22 cellular contexts compared by ENCODE assay signal in genomic region chr10:59314284-59314683, GRCh38. TPM values are rescaled to one million over a fixed set of nuclear protein-coding genes. Genes with fewer than 3 reads are reported as not detected.
DNase-seq lines count a peak whose midpoint lies in the region; ATAC-seq and TF ChIP-seq lines count a peak whose summit lies in the region.
"Had no signal": no experiment of that assay in that cellular context is flagged by ENCODE, and none has a peak within 500 bp of the region (broad histone marks: within the 10 kb centered on the region; RNA-seq: fewer than 3 reads in every experiment).

No MANE protein-coding gene starts in this region.

- H3K36me3 ChIP-seq in esophagus squamous epithelium (no peaks in the 10 kb centered on the region), subcutaneous abdominal adipose tissue (ENCODE audit: control insufficient read depth in 5 of 5, insufficient read depth in 5 of 5, low read length in 5 of 5) (no peaks in the 10 kb centered on the region)

- H3K4me3 Mint-ChIP-seq in T-helper 17 cell: no peak overlapping the region

- no peak for ATAC-seq in GM21515 (IDR thresholded peaks at IDR 0.05; ENCODE audit: unreplicated experiment)
- ATAC-seq in T-helper 17 cell: no peak

- H3K4me3 ChIP-seq in esophagus squamous epithelium (no peak overlapping the region), subcutaneous abdominal adipose tissue (ENCODE audit: low read depth in 1 of 5, low read length in 5 of 5) (no peak overlapping the region), coronary artery (no peak overlapping the region)
- H3K4me3 ChIP-seq: GM23248 had no signal

- DNase-seq in caudate nucleus (lab: John Stamatoyannopoulos, UW) (no peak), esophagus squamous epithelium (lab: John Stamatoyannopoulos, UW) (no peak), coronary artery (ENCODE audit: low spot score) (no peak), T-helper 17 cell (no peak), OCI-M2 (lab: John Stamatoyannopoulos, UW; ENCODE audit: unreplicated experiment) (no peak)
- DNase-seq: GM23248, H7, KBM-7, NCI-H1105 treated with DMSO at 0.1 percent for 48 hours, NCI-H146, NCI-H1930, NCI-H2107, NCI-H446, NCI-H526 treated with DMSO at 0.1 percent for 48 hours, RPMI8226, SHP77 treated with DMSO at 0.1 percent for 48 hours had no signal

- no peaks in the 10 kb centered on the region for H3K27me3 ChIP-seq in esophagus squamous epithelium
- no peaks in the 10 kb centered on the region for H3K27me3 ChIP-seq in layer of hippocampus (ENCODE audit: control insufficient read depth, insufficient read depth, low read length)
- no peaks in the 10 kb centered on the region for H3K27me3 ChIP-seq in subcutaneous abdominal adipose tissue (ENCODE audit: control insufficient read depth in 5 of 5, insufficient read depth in 4 of 5, low read length in 5 of 5)

- peak overlapping the region; percentile 39 for H3K27ac ChIP-seq in caudate nucleus (ENCODE audit: low read depth, low read length)
- H3K27ac ChIP-seq in esophagus squamous epithelium: peak overlapping the region in 3 of 4 donors; percentile 31 to 68 (median 35)
- peak overlapping the region; percentile 21 for H3K27ac ChIP-seq in layer of hippocampus (ENCODE audit: low read depth, low read length)
- peak overlapping the region; percentile 32 for H3K27ac ChIP-seq in subcutaneous abdominal adipose tissue (ENCODE audit: low read depth, low read length)
- H3K27ac ChIP-seq in coronary artery: no peak overlapping the region
- H3K27ac ChIP-seq: GM23248 had no signal

- no peak overlapping the region for H3K9ac ChIP-seq in subcutaneous abdominal adipose tissue (ENCODE audit: low read length in 5 of 5)
- H3K9ac ChIP-seq: GM23248 had no signal

- 86 to 93% methylated on average over 2 of the region's 2 CpGs for WGBS in esophagus squamous epithelium, 2 donors

- H3K27ac Mint-ChIP-seq in T-helper 17 cell: no peak overlapping the region

- no peaks in the 10 kb centered on the region for H3K27me3 Mint-ChIP-seq in T-helper 17 cell

- TF ChIP-seq POLR2A in esophagus squamous epithelium (IDR thresholded peaks at IDR 0.05): no peak

- H3K9me3 ChIP-seq in esophagus squamous epithelium (no peaks in the 10 kb centered on the region), subcutaneous abdominal adipose tissue (ENCODE audit: control insufficient read depth in 5 of 5, low read length in 5 of 5) (no peaks in the 10 kb centered on the region), T-helper 17 cell (ENCODE audit: control insufficient read depth, low read length, poor library complexity, severe bottlenecking) (no peaks in the 10 kb centered on the region)

- H3K4me1 ChIP-seq in esophagus squamous epithelium (peaks cover 0 to 51% (median 21%) of the 10 kb centered on the region in 3 donors), subcutaneous abdominal adipose tissue (ENCODE audit: control insufficient read depth in 5 of 5, insufficient read depth in 5 of 5, low read length in 5 of 5) (peaks cover 7 to 63% (median 32%) of the 10 kb centered on the region in 5 donors)

- no peaks in the 10 kb centered on the region for H3K36me3 Mint-ChIP-seq in T-helper 17 cell (ENCODE audit: low read depth)

- intact Hi-C loops in esophagus squamous epithelium (cut with DNase I): no loop called here

- H3K4me1 Mint-ChIP-seq in T-helper 17 cell: no peaks in the 10 kb centered on the region

- TF ChIP-seq CTCF in esophagus squamous epithelium (IDR thresholded peaks at IDR 0.05): no peak
- TF ChIP-seq CTCF in coronary artery (IDR thresholded peaks at IDR 0.05): no peak

RNA-seq across cellular contexts. Expression of gene FAM13C, which starts 48.1 kb away (rescaled TPM):
- 10 to 100 TPM in 1 of 4 donors, 1 to 10 TPM in 3; 2.8 to 26.9 (median 7.1) TPM for total RNA-seq in esophagus squamous epithelium
- not detected for total RNA-seq in T-helper 17 cell
- total RNA-seq: A172, G401, MCF 10A had no signal

Comparison
In these comparisons a context has a peak if more than half of its experiments do, and no peak if none do; other contexts are left out.
1. H3K27ac ChIP-seq: peak in caudate nucleus (single experiment), esophagus squamous epithelium (3 of 4), layer of hippocampus (single experiment) and subcutaneous abdominal adipose tissue (single experiment); none in coronary artery (0 of 2).